9 cellular contexts compared by ENCODE assay signal in genomic region chr16:30977502-30977901, GRCh38. TPM values are rescaled to one million over a fixed set of nuclear protein-coding genes. Genes with fewer than 3 reads are reported as not detected.
DNase-seq lines count a peak whose midpoint lies in the region; ATAC-seq and TF ChIP-seq lines count a peak whose summit lies in the region.
"Had no signal": no experiment of that assay in that cellular context is flagged by ENCODE, and none has a peak within 500 bp of the region (broad histone marks: within the 10 kb centered on the region; RNA-seq: fewer than 3 reads in every experiment).

No MANE protein-coding gene starts in this region.

- H3K36me3 ChIP-seq in testis (ENCODE audit: low read depth, missing control alignments) = no peaks in the 10 kb centered on the region
- H3K36me3 ChIP-seq: uterus had no signal

- peak overlapping the region; percentile 27 for H3K27ac Mint-ChIP-seq in activated T-cell treated with anti-CD3 and anti-CD28 coated beads, Interleukin-2, amount 50 U/mL, for 24 hours
- no peak overlapping the region for H3K27ac Mint-ChIP-seq in activated naive CD8-positive, alpha-beta T cell treated with anti-CD3 and anti-CD28 coated beads, Interleukin-2, amount 10 ng/mL, durations not matched to agents 7 days and 5 days
- H3K27ac Mint-ChIP-seq in stimulated activated effector memory CD8-positive, alpha-beta T cell treated with anti-CD3 and anti-CD28 coated beads, Interleukin-12 subunit alpha, Interleukin-12 subunit beta, amount 100 ng/mL, for 72 hours = peak overlapping the region; percentile 86

- no peak overlapping the region for H3K4me3 ChIP-seq in testis
- H3K4me3 ChIP-seq: uterus had no signal

- WGBS in testis, 2 donors = 78 to 82% methylated on average over 9 to 17 of the region's 17 CpGs

- no peaks in the 10 kb centered on the region for H3K27me3 Mint-ChIP-seq in activated T-cell treated with anti-CD3 and anti-CD28 coated beads, Interleukin-2, amount 50 U/mL, for 24 hours
- no peaks in the 10 kb centered on the region for H3K27me3 Mint-ChIP-seq in activated T-cell treated with anti-CD3 and anti-CD28 coated beads, Interleukin-2, amount 50 U/mL, for 4 hours (ENCODE audit: low read depth)
- H3K27me3 Mint-ChIP-seq in activated naive CD8-positive, alpha-beta T cell treated with anti-CD3 and anti-CD28 coated beads, Interleukin-2, amount 10 ng/mL, durations not matched to agents 7 days and 5 days = no peaks in the 10 kb centered on the region

- no peaks in the 10 kb centered on the region for H3K27me3 ChIP-seq in testis
- H3K27me3 ChIP-seq: uterus had no signal

- POLR2A ChIA-PET in activated naive CD8-positive, alpha-beta T cell treated with anti-CD3 and anti-CD28 coated beads, Interleukin-2, amount 10 ng/mL, durations not matched to agents 7 days and 5 days (lab: Charles Lee) = no interaction called here

- peak; percentile 41 for DNase-seq in activated T-cell treated with anti-CD3 and anti-CD28 coated beads, Interleukin-2, amount 50 U/mL, for 24 hours
- no peak for DNase-seq in activated T-cell treated with anti-CD3 and anti-CD28 coated beads, Interleukin-2, amount 50 U/mL, for 4 hours
- peak; percentile 48 for DNase-seq in activated naive CD8-positive, alpha-beta T cell treated with anti-CD3 and anti-CD28 coated beads, Interleukin-2, amount 10 ng/mL, durations not matched to agents 7 days and 5 days
- no peak for DNase-seq in stimulated activated effector memory CD8-positive, alpha-beta T cell treated with anti-CD3 and anti-CD28 coated beads, Interleukin-12 subunit alpha, Interleukin-12 subunit beta, amount 100 ng/mL, for 72 hours (ENCODE audit: low spot score in 2 of 2)
- DNase-seq in SHP77 (lab: John Stamatoyannopoulos, UW) (no peak), testis (no peak)
- DNase-seq: Calu3, NCI-H187, uterus had no signal

- intact Hi-C loops in testis (cut with DNase I; ENCODE audit: low total_unique reads) = no loop called here

- no peak for TF ChIP-seq POLR2A in testis (IDR thresholded peaks at IDR 0.05)

- H3K27ac ChIP-seq in testis = no peak overlapping the region
- H3K27ac ChIP-seq: uterus had no signal

- peaks cover 88% of the 10 kb centered on the region for H3K36me3 Mint-ChIP-seq in activated T-cell treated with anti-CD3 and anti-CD28 coated beads, Interleukin-2, amount 50 U/mL, for 24 hours (ENCODE audit: low read depth)
- H3K36me3 Mint-ChIP-seq in activated T-cell treated with anti-CD3 and anti-CD28 coated beads, Interleukin-2, amount 50 U/mL, for 4 hours (ENCODE audit: insufficient read depth) = peaks cover 45% of the 10 kb centered on the region
- peaks cover 30% of the 10 kb centered on the region for H3K36me3 Mint-ChIP-seq in activated naive CD8-positive, alpha-beta T cell treated with anti-CD3 and anti-CD28 coated beads, Interleukin-2, amount 10 ng/mL, durations not matched to agents 7 days and 5 days
- peaks cover 92% of the 10 kb centered on the region for H3K36me3 Mint-ChIP-seq in stimulated activated effector memory CD8-positive, alpha-beta T cell treated with anti-CD3 and anti-CD28 coated beads, Interleukin-12 subunit alpha, Interleukin-12 subunit beta, amount 100 ng/mL, for 72 hours

- H3K4me3 Mint-ChIP-seq in activated T-cell treated with anti-CD3 and anti-CD28 coated beads, Interleukin-2, amount 50 U/mL, for 24 hours = no peak overlapping the region
- no peak overlapping the region for H3K4me3 Mint-ChIP-seq in activated T-cell treated with anti-CD3 and anti-CD28 coated beads, Interleukin-2, amount 50 U/mL, for 4 hours
- H3K4me3 Mint-ChIP-seq in activated naive CD8-positive, alpha-beta T cell treated with anti-CD3 and anti-CD28 coated beads, Interleukin-2, amount 10 ng/mL, durations not matched to agents 7 days and 5 days = no peak overlapping the region
- no peak overlapping the region for H3K4me3 Mint-ChIP-seq in stimulated activated effector memory CD8-positive, alpha-beta T cell treated with anti-CD3 and anti-CD28 coated beads, Interleukin-12 subunit alpha, Interleukin-12 subunit beta, amount 100 ng/mL, for 72 hours

- no peaks in the 10 kb centered on the region for H3K4me1 ChIP-seq in testis
- H3K4me1 ChIP-seq: uterus had no signal

- H3K9me3 ChIP-seq in testis = no peaks in the 10 kb centered on the region
- H3K9me3 ChIP-seq: uterus had no signal

- no peak for ATAC-seq in activated T-cell treated with anti-CD3 and anti-CD28 coated beads, Interleukin-2, amount 50 U/mL, for 4 hours
- ATAC-seq in activated naive CD8-positive, alpha-beta T cell treated with anti-CD3 and anti-CD28 coated beads, Interleukin-2, amount 10 ng/mL, durations not matched to agents 7 days and 5 days (ENCODE audit: low read depth) = no peak
- ATAC-seq in stimulated activated effector memory CD8-positive, alpha-beta T cell treated with anti-CD3 and anti-CD28 coated beads, Interleukin-12 subunit alpha, Interleukin-12 subunit beta, amount 100 ng/mL, for 72 hours = no peak

- peaks cover 3% of the 10 kb centered on the region for H3K4me1 Mint-ChIP-seq in activated T-cell treated with anti-CD3 and anti-CD28 coated beads, Interleukin-2, amount 50 U/mL, for 24 hours (ENCODE audit: low read depth)
- no peaks in the 10 kb centered on the region for H3K4me1 Mint-ChIP-seq in activated T-cell treated with anti-CD3 and anti-CD28 coated beads, Interleukin-2, amount 50 U/mL, for 4 hours (ENCODE audit: low read depth)
- H3K4me1 Mint-ChIP-seq in activated naive CD8-positive, alpha-beta T cell treated with anti-CD3 and anti-CD28 coated beads, Interleukin-2, amount 10 ng/mL, durations not matched to agents 7 days and 5 days = peaks cover 3% of the 10 kb centered on the region
- H3K4me1 Mint-ChIP-seq in stimulated activated effector memory CD8-positive, alpha-beta T cell treated with anti-CD3 and anti-CD28 coated beads, Interleukin-12 subunit alpha, Interleukin-12 subunit beta, amount 100 ng/mL, for 72 hours = peaks cover 37% of the 10 kb centered on the region

- TF ChIP-seq CTCF in testis (IDR thresholded peaks at IDR 0.05) = no peak

- H3K9me3 Mint-ChIP-seq in activated T-cell treated with anti-CD3 and anti-CD28 coated beads, Interleukin-2, amount 50 U/mL, for 24 hours = no peaks in the 10 kb centered on the region
- H3K9me3 Mint-ChIP-seq in activated T-cell treated with anti-CD3 and anti-CD28 coated beads, Interleukin-2, amount 50 U/mL, for 4 hours = no peaks in the 10 kb centered on the region
- H3K9me3 Mint-ChIP-seq in activated naive CD8-positive, alpha-beta T cell treated with anti-CD3 and anti-CD28 coated beads, Interleukin-2, amount 10 ng/mL, durations not matched to agents 7 days and 5 days = no peaks in the 10 kb centered on the region
- H3K9me3 Mint-ChIP-seq in stimulated activated effector memory CD8-positive, alpha-beta T cell treated with anti-CD3 and anti-CD28 coated beads, Interleukin-12 subunit alpha, Interleukin-12 subunit beta, amount 100 ng/mL, for 72 hours = no peaks in the 10 kb centered on the region

RNA-seq across cellular contexts. Expression of gene HSD3B7, which starts 7.5 kb away (rescaled TPM):
- total RNA-seq in activated T-cell treated with anti-CD3 and anti-CD28 coated beads, Interleukin-2, amount 50 U/mL, for 4 hours = 1 to 10 TPM; 1.2 to 2.0 (median 1.3) TPM
- 10 to 100 TPM in 1 of 2 experiments, 1 to 10 TPM in 1; 8.5 to 10.9 TPM for total RNA-seq in activated naive CD8-positive, alpha-beta T cell treated with anti-CD3 and anti-CD28 coated beads, Interleukin-2, amount 10 ng/mL, durations not matched to agents 7 days and 5 days
- 1 to 10 TPM; 5.7 to 7.4 TPM for total RNA-seq in testis
- polyA plus RNA-seq in testis (ENCODE audit: insufficient read depth, low read depth, low replicate concordance) = 8.9 TPM

RNA-seq across cellular contexts. Expression of gene SETD1A, which starts 19.9 kb away (rescaled TPM):
- 10 to 100 TPM; 39.3 to 49.0 (median 40.5) TPM for total RNA-seq in activated T-cell treated with anti-CD3 and anti-CD28 coated beads, Interleukin-2, amount 50 U/mL, for 4 hours
- total RNA-seq in activated naive CD8-positive, alpha-beta T cell treated with anti-CD3 and anti-CD28 coated beads, Interleukin-2, amount 10 ng/mL, durations not matched to agents 7 days and 5 days = 10 to 100 TPM; 27.6 to 33.4 TPM
- total RNA-seq in testis = 10 to 100 TPM; 45.7 to 45.8 TPM
- 41.4 TPM for polyA plus RNA-seq in testis (ENCODE audit: insufficient read depth, low read depth, low replicate concordance)

RNA-seq across cellular contexts. Expression of gene ORAI3, which starts 28.6 kb away (rescaled TPM):
- 1 to 10 TPM; 1.5 to 3.3 (median 2.8) TPM for total RNA-seq in activated T-cell treated with anti-CD3 and anti-CD28 coated beads, Interleukin-2, amount 50 U/mL, for 4 hours
- 10 to 100 TPM; 24.6 to 25.8 TPM for total RNA-seq in activated naive CD8-positive, alpha-beta T cell treated with anti-CD3 and anti-CD28 coated beads, Interleukin-2, amount 10 ng/mL, durations not matched to agents 7 days and 5 days
- total RNA-seq in testis = 10 to 100 TPM; 68.6 to 75.0 TPM
- polyA plus RNA-seq in testis (ENCODE audit: insufficient read depth, low read depth, low replicate concordance) = 29.1 TPM

RNA-seq across cellular contexts. Expression of gene STX1B, which starts 32.9 kb away (rescaled TPM):
- total RNA-seq in activated T-cell treated with anti-CD3 and anti-CD28 coated beads, Interleukin-2, amount 50 U/mL, for 4 hours = under 1 TPM; 0.25 to 0.69 (median 0.43) TPM
- 1 to 10 TPM; 3.1 to 3.5 TPM for total RNA-seq in activated naive CD8-positive, alpha-beta T cell treated with anti-CD3 and anti-CD28 coated beads, Interleukin-2, amount 10 ng/mL, durations not matched to agents 7 days and 5 days
- total RNA-seq in testis = 1 to 10 TPM; 6.3 to 8.7 TPM
- polyA plus RNA-seq in testis (ENCODE audit: insufficient read depth, low read depth, low replicate concordance) = 5.8 TPM

RNA-seq across cellular contexts. Expression of gene FBXL19, which starts 54.1 kb away (rescaled TPM):
- 10 to 100 TPM; 25.8 to 31.3 (median 30.8) TPM for total RNA-seq in activated T-cell treated with anti-CD3 and anti-CD28 coated beads, Interleukin-2, amount 50 U/mL, for 4 hours
- total RNA-seq in activated naive CD8-positive, alpha-beta T cell treated with anti-CD3 and anti-CD28 coated beads, Interleukin-2, amount 10 ng/mL, durations not matched to agents 7 days and 5 days = 10 to 100 TPM; 20.1 to 24.4 TPM
- 100 to 1,000 TPM; 142 to 149 TPM for total RNA-seq in testis
- 47.0 TPM for polyA plus RNA-seq in testis (ENCODE audit: insufficient read depth, low read depth, low replicate concordance)

Comparison
In these comparisons a context has a peak if more than half of its experiments do, and no peak if none do; other contexts are left out.
1. DNase-seq: peak in activated T-cell treated with anti-CD3 and anti-CD28 coated beads, Interleukin-2, amount 50 U/mL, for 24 hours (single experiment) and activated naive CD8-positive, alpha-beta T cell treated with anti-CD3 and anti-CD28 coated beads, Interleukin-2, amount 10 ng/mL, durations not matched to agents 7 days and 5 days (single experiment); none in activated T-cell treated with anti-CD3 and anti-CD28 coated beads, Interleukin-2, amount 50 U/mL, for 4 hours (single experiment), stimulated activated effector memory CD8-positive, alpha-beta T cell treated with anti-CD3 and anti-CD28 coated beads, Interleukin-12 subunit alpha, Interleukin-12 subunit beta, amount 100 ng/mL, for 72 hours (0 of 2), SHP77 (0 of 2) and testis (single experiment).
2. RNA of gene ORAI3, which starts 28.6 kb away (total RNA-seq): 68.6 to 75.0 TPM in testis and 24.6 to 25.8 TPM in activated naive CD8-positive, alpha-beta T cell treated with anti-CD3 and anti-CD28 coated beads, Interleukin-2, amount 10 ng/mL, durations not matched to agents 7 days and 5 days; 1.5 to 3.3 TPM in activated T-cell treated with anti-CD3 and anti-CD28 coated beads, Interleukin-2, amount 50 U/mL, for 4 hours; every median in the first group is over 4 times any median in the second.